In the genomic region with DNA sequence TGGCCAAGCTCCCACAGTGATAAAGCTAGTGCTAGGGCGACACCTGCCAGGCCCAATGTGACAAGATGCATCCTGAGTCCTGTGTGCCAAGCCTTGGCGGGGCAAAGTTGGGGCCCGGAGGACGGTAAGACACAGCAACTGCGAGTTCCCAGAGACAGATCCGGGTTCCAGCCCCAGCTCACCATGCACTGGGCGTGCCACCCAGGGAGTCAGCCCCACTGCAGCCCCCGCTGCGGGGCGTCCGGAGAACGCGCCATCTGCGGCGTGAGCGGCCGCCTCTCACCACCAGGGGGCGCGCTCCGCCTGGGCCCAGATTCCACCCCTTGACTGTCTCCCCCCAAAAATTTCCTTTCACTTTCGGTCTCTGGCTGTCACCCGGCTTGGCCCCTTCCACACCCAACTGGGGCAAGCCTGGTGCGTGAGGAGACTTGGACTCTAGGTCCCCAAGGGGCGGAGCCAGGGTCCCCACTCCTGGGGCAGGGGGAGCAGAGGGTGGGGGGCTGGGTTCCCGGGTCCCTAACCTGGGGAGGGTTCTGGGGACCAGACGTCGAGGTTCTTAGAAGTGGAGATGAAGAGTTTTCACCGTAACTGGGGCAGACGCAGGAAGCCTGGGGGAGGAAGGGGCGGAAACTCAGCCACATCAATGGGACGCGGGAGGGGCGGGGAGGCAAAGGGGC, we compare ENCODE assay signal across 1 cellular context.
TF ChIP-seq lines count a peak whose summit lies in the region.

A gene with protein sequence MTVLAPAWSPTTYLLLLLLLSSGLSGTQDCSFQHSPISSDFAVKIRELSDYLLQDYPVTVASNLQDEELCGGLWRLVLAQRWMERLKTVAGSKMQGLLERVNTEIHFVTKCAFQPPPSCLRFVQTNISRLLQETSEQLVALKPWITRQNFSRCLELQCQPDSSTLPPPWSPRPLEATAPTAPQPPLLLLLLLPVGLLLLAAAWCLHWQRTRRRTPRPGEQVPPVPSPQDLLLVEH (plus strand): TSS at position 348 of the 677 bp plus-strand sequence. CDS start 425 bp downstream, outside the sequence.

TF ChIP-seq in HepG2, 621 proteins besides CTCF, POLR2A, EP300 and RAD21 (continued from another document):
- TF ChIP-seq, protein P1, sequence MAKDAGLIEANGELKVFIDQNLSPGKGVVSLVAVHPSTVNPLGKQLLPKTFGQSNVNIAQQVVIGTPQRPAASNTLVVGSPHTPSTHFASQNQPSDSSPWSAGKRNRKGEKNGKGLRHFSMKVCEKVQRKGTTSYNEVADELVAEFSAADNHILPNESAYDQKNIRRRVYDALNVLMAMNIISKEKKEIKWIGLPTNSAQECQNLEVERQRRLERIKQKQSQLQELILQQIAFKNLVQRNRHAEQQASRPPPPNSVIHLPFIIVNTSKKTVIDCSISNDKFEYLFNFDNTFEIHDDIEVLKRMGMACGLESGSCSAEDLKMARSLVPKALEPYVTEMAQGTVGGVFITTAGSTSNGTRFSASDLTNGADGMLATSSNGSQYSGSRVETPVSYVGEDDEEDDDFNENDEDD (CRISPR knock-in tag; IDR thresholded peaks at IDR 0.05; ENCODE audit: borderline replicate concordance), result peak; percentile 56; the same call in 1 of the 2 replicates
- TF ChIP-seq AKAP8 (CRISPR knock-in tag; IDR thresholded peaks at IDR 0.05), result no peak
- 0 out of 2 replicates have a peak, but pooled peaks have one; percentile 59 for TF ChIP-seq ZSCAN29 (CRISPR knock-in tag; conservative IDR thresholded peaks at IDR 0.05)
- TF ChIP-seq ZNF205 (CRISPR knock-in tag; IDR thresholded peaks at IDR 0.05), result 0 out of 2 replicates have a peak, but pooled peaks have one; percentile 31
- peak; percentile 28; the same call in 1 of the 2 replicates for TF ChIP-seq ZNF768 (CRISPR knock-in tag; IDR thresholded peaks at IDR 0.05)
- 0 out of 2 replicates have a peak, but pooled peaks have one; percentile 47 for TF ChIP-seq ZNF556 (CRISPR knock-in tag; IDR thresholded peaks at IDR 0.05; ENCODE audit: borderline replicate concordance)
- TF ChIP-seq, protein P2, sequence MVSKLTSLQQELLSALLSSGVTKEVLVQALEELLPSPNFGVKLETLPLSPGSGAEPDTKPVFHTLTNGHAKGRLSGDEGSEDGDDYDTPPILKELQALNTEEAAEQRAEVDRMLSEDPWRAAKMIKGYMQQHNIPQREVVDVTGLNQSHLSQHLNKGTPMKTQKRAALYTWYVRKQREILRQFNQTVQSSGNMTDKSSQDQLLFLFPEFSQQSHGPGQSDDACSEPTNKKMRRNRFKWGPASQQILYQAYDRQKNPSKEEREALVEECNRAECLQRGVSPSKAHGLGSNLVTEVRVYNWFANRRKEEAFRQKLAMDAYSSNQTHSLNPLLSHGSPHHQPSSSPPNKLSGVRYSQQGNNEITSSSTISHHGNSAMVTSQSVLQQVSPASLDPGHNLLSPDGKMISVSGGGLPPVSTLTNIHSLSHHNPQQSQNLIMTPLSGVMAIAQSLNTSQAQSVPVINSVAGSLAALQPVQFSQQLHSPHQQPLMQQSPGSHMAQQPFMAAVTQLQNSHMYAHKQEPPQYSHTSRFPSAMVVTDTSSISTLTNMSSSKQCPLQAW (CRISPR knock-in tag; IDR thresholded peaks at IDR 0.05), result peak; percentile 75
- TF ChIP-seq ZNF792 (CRISPR knock-in tag; IDR thresholded peaks at IDR 0.05), result 0 out of 2 replicates have a peak, but pooled peaks have one; percentile 30
- TF ChIP-seq KAT8 (CRISPR knock-in tag; IDR thresholded peaks at IDR 0.05), result peak; percentile 74
- 0 out of 2 replicates have a peak, but pooled peaks have one; percentile 38 for TF ChIP-seq ZNF343 (CRISPR knock-in tag; IDR thresholded peaks at IDR 0.05)
- no peak for TF ChIP-seq ZNF614 (CRISPR knock-in tag; IDR thresholded peaks at IDR 0.05; ENCODE audit: borderline replicate concordance)
- TF ChIP-seq SALL1 (CRISPR knock-in tag; IDR thresholded peaks at IDR 0.05), result peak; percentile 33; the same call in 1 of the 2 replicates
- peak; percentile 14; the same call in 1 of the 2 replicates for TF ChIP-seq ZNF143 (CRISPR knock-in tag; IDR thresholded peaks at IDR 0.05)
- TF ChIP-seq MXD4 (CRISPR knock-in tag; IDR thresholded peaks at IDR 0.05), result peak; percentile 49; the same call in 1 of the 2 replicates
- peak; percentile 60 for TF ChIP-seq SAP130 (CRISPR knock-in tag; IDR thresholded peaks at IDR 0.05; ENCODE audit: low read depth)
- no peak for TF ChIP-seq LCORL (IDR thresholded peaks at IDR 0.05)
- TF ChIP-seq LCORL (CRISPR knock-in tag; IDR thresholded peaks at IDR 0.05), result peak; percentile 58
- 0 out of 2 replicates have a peak, but pooled peaks have one; percentile 36 for TF ChIP-seq ZNF839 (CRISPR knock-in tag; IDR thresholded peaks at IDR 0.05; ENCODE audit: borderline replicate concordance)
- TF ChIP-seq, protein P3, sequence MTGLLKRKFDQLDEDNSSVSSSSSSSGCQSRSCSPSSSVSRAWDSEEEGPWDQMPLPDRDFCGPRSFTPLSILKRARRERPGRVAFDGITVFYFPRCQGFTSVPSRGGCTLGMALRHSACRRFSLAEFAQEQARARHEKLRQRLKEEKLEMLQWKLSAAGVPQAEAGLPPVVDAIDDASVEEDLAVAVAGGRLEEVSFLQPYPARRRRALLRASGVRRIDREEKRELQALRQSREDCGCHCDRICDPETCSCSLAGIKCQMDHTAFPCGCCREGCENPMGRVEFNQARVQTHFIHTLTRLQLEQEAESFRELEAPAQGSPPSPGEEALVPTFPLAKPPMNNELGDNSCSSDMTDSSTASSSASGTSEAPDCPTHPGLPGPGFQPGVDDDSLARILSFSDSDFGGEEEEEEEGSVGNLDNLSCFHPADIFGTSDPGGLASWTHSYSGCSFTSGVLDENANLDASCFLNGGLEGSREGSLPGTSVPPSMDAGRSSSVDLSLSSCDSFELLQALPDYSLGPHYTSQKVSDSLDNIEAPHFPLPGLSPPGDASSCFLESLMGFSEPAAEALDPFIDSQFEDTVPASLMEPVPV (CRISPR knock-in tag; IDR thresholded peaks at IDR 0.05), result 0 out of 2 replicates have a peak, but pooled peaks have one; percentile 61
- peak; percentile 64; the same call in 1 of the 2 replicates for TF ChIP-seq SALL2 (CRISPR knock-in tag; IDR thresholded peaks at IDR 0.05)
- TF ChIP-seq ERF (CRISPR knock-in tag; IDR thresholded peaks at IDR 0.05), result peak; percentile 73; the same call in 1 of the 2 replicates
- no peak for TF ChIP-seq NR2F2 (IDR thresholded peaks at IDR 0.05; ENCODE audit: borderline replicate concordance, low read depth)
- peak; percentile 61 for TF ChIP-seq YY1 (IDR thresholded peaks at IDR 0.05; ENCODE audit: insufficient read depth, insufficient replicate concordance, low read depth, low read length)
- TF ChIP-seq MEIS2 (CRISPR knock-in tag; IDR thresholded peaks at IDR 0.05), result no peak
- TF ChIP-seq, protein P4, sequence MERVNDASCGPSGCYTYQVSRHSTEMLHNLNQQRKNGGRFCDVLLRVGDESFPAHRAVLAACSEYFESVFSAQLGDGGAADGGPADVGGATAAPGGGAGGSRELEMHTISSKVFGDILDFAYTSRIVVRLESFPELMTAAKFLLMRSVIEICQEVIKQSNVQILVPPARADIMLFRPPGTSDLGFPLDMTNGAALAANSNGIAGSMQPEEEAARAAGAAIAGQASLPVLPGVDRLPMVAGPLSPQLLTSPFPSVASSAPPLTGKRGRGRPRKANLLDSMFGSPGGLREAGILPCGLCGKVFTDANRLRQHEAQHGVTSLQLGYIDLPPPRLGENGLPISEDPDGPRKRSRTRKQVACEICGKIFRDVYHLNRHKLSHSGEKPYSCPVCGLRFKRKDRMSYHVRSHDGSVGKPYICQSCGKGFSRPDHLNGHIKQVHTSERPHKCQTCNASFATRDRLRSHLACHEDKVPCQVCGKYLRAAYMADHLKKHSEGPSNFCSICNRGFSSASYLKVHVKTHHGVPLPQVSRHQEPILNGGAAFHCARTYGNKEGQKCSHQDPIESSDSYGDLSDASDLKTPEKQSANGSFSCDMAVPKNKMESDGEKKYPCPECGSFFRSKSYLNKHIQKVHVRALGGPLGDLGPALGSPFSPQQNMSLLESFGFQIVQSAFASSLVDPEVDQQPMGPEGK (CRISPR knock-in tag; IDR thresholded peaks at IDR 0.05), result peak; percentile 95
- TF ChIP-seq, protein P5, sequence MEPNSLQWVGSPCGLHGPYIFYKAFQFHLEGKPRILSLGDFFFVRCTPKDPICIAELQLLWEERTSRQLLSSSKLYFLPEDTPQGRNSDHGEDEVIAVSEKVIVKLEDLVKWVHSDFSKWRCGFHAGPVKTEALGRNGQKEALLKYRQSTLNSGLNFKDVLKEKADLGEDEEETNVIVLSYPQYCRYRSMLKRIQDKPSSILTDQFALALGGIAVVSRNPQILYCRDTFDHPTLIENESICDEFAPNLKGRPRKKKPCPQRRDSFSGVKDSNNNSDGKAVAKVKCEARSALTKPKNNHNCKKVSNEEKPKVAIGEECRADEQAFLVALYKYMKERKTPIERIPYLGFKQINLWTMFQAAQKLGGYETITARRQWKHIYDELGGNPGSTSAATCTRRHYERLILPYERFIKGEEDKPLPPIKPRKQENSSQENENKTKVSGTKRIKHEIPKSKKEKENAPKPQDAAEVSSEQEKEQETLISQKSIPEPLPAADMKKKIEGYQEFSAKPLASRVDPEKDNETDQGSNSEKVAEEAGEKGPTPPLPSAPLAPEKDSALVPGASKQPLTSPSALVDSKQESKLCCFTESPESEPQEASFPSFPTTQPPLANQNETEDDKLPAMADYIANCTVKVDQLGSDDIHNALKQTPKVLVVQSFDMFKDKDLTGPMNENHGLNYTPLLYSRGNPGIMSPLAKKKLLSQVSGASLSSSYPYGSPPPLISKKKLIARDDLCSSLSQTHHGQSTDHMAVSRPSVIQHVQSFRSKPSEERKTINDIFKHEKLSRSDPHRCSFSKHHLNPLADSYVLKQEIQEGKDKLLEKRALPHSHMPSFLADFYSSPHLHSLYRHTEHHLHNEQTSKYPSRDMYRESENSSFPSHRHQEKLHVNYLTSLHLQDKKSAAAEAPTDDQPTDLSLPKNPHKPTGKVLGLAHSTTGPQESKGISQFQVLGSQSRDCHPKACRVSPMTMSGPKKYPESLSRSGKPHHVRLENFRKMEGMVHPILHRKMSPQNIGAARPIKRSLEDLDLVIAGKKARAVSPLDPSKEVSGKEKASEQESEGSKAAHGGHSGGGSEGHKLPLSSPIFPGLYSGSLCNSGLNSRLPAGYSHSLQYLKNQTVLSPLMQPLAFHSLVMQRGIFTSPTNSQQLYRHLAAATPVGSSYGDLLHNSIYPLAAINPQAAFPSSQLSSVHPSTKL (CRISPR knock-in tag; IDR thresholded peaks at IDR 0.05), result peak; percentile 25; the same call in 1 of the 2 replicates
- TF ChIP-seq, protein P6, sequence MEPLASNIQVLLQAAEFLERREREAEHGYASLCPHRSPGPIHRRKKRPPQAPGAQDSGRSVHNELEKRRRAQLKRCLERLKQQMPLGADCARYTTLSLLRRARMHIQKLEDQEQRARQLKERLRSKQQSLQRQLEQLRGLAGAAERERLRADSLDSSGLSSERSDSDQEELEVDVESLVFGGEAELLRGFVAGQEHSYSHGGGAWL (CRISPR knock-in tag; IDR thresholded peaks at IDR 0.05), result peak; percentile 33; the same call in 1 of the 2 replicates
- TF ChIP-seq, protein P7, sequence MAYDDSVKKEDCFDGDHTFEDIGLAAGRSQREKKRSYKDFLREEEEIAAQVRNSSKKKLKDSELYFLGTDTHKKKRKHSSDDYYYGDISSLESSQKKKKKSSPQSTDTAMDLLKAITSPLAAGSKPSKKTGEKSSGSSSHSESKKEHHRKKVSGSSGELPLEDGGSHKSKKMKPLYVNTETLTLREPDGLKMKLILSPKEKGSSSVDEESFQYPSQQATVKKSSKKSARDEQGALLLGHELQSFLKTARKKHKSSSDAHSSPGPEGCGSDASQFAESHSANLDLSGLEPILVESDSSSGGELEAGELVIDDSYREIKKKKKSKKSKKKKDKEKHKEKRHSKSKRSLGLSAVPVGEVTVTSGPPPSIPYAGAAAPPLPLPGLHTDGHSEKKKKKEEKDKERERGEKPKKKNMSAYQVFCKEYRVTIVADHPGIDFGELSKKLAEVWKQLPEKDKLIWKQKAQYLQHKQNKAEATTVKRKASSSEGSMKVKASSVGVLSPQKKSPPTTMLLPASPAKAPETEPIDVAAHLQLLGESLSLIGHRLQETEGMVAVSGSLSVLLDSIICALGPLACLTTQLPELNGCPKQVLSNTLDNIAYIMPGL (CRISPR knock-in tag; IDR thresholded peaks at IDR 0.05; ENCODE audit: borderline replicate concordance in 1 of 2, low read depth in 1 of 2), result peak; percentile 95 to 97
- TF ChIP-seq SP5 (CRISPR knock-in tag; IDR thresholded peaks at IDR 0.05; ENCODE audit: borderline replicate concordance, low read depth), result peak; percentile 28; the same call in 1 of the 2 replicates
- peak; percentile 56; the same call in 1 of the 2 replicates for TF ChIP-seq KDM2A (CRISPR knock-in tag; IDR thresholded peaks at IDR 0.05; ENCODE audit: borderline replicate concordance, low read depth)
- TF ChIP-seq, protein P8, sequence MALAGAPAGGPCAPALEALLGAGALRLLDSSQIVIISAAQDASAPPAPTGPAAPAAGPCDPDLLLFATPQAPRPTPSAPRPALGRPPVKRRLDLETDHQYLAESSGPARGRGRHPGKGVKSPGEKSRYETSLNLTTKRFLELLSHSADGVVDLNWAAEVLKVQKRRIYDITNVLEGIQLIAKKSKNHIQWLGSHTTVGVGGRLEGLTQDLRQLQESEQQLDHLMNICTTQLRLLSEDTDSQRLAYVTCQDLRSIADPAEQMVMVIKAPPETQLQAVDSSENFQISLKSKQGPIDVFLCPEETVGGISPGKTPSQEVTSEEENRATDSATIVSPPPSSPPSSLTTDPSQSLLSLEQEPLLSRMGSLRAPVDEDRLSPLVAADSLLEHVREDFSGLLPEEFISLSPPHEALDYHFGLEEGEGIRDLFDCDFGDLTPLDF (CRISPR knock-in tag; IDR thresholded peaks at IDR 0.05), result peak; percentile 42; the same call in 1 of the 2 replicates
- TF ChIP-seq, protein P9, sequence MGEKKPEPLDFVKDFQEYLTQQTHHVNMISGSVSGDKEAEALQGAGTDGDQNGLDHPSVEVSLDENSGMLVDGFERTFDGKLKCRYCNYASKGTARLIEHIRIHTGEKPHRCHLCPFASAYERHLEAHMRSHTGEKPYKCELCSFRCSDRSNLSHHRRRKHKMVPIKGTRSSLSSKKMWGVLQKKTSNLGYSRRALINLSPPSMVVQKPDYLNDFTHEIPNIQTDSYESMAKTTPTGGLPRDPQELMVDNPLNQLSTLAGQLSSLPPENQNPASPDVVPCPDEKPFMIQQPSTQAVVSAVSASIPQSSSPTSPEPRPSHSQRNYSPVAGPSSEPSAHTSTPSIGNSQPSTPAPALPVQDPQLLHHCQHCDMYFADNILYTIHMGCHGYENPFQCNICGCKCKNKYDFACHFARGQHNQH (CRISPR knock-in tag; IDR thresholded peaks at IDR 0.05), result peak; percentile 39
- no peak for TF ChIP-seq TAF15 (IDR thresholded peaks at IDR 0.05; ENCODE audit: low read depth, low read length, poor library complexity, severe bottlenecking)
- no peak for TF ChIP-seq XBP1 (CRISPR knock-in tag; IDR thresholded peaks at IDR 0.05)
